ENCODE assay signal across 7 cellular contexts in genomic region chr13:83516781-83517180, GRCh38.
"Had no signal": no experiment of that assay in that cellular context is flagged by ENCODE, and none has a peak within 500 bp of the region (broad histone marks: within the 10 kb centered on the region; RNA-seq: fewer than 3 reads in every experiment).

No MANE protein-coding gene starts in this region.

- DNase-seq: GM23248, GOT3, H7, HFFc6, IMR-90 had no signal

- H3K4me1 ChIP-seq: HAP-1 had no signal

- H3K4me3 ChIP-seq: GM23248, HAP-1 had no signal

- H3K27ac ChIP-seq: GM23248 had no signal

- H3K9me3 ChIP-seq: HAP-1 had no signal

- H3K36me3 ChIP-seq: HAP-1 had no signal

- H2AFZ ChIP-seq: GM23248 had no signal

- H3K9ac ChIP-seq: GM23248 had no signal

- ATAC-seq: HCT116 had no signal
